In the genomic region with DNA sequence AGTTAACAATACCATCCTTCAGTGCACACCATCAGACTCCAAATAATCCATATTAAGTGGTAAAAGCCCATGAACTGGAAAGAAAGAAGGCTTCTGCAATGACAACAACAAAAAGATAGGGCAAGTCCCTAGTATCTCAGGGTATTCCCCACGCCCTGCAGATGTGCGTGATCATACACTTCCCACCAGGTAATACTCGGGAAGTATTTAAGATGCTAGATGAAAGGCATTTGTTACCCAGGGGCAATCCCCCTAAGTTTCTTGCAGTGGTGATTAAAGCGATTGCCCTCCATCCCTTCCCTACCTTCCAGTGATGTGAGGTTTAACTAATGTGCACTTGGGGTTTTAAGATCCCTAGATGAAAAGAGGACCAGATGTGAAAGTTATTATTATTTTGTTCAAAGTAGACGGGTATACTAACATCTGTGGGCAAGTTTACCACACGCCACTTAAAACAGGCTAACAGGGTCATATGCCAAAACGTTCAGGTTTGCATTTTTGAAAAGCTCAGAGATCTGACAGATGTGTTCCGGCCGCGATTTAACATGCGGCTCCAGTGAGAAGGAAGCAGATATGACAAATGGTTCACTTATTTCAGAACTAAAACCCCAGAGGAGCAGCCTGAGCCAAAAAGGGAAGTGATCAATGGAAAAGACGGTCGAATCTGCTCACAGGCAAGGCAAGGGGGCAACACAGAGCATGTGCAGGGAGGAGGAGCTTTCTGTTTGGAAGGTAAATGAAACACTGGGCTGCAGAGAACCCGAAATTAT, we compare ENCODE assay signal across 9 cellular contexts. TPM values are rescaled to one million over a fixed set of nuclear protein-coding genes. Genes with fewer than 3 reads are reported as not detected.
DNase-seq lines count a peak whose midpoint lies in the region; ATAC-seq, FAIRE-seq and TF ChIP-seq lines count a peak whose summit lies in the region.
"Had no signal": no experiment of that assay in that cellular context is flagged by ENCODE, and none has a peak within 500 bp of the region (broad histone marks: within the 10 kb centered on the region; RNA-seq: fewer than 3 reads in every experiment).

No MANE protein-coding gene starts in this region.

- intact Hi-C loops in mucosa of descending colon (cut with DNase I, micrococcal nuclease): no loop called here

- no peak overlapping the region for H3K4me3 ChIP-seq in mucosa of descending colon

- H3K9me3 ChIP-seq in mucosa of descending colon: no peaks in the 10 kb centered on the region

- no peaks in the 10 kb centered on the region for H3K36me3 ChIP-seq in mucosa of descending colon (ENCODE audit: low read depth)

- DNase-seq in activated gamma-delta T cell treated with anti-CD3 and anti-CD28 coated beads, Interleukin-2, amount 50 U/mL, for 16 hours (ENCODE audit: low read depth): peak; percentile 12
- DNase-seq in activated gamma-delta T cell treated with Interleukin-2 at 50 U/mL for 16 hours: no peak
- peak; percentile 65 for DNase-seq in activated CD4-positive, alpha-beta T cell treated with anti-CD3 and anti-CD28 coated beads, Interleukin-2, amount 10 ng/mL, durations not matched to agents 7 days and 5 days
- no peak for DNase-seq in mucosa of descending colon
- DNase-seq in ureter (ENCODE audit: low spot score): no peak
- DNase-seq in HTR-8/SVneo (ENCODE audit: insufficient read length, low spot score): no peak
- DNase-seq in A172 (ENCODE audit: low spot score): no peak

- H3K4me1 Mint-ChIP-seq in activated CD4-positive, alpha-beta T cell treated with anti-CD3 and anti-CD28 coated beads, Interleukin-2, amount 10 ng/mL, durations not matched to agents 7 days and 5 days: peaks cover 28% of the 10 kb centered on the region

- H3K9me3 Mint-ChIP-seq in activated CD4-positive, alpha-beta T cell treated with anti-CD3 and anti-CD28 coated beads, Interleukin-2, amount 10 ng/mL, durations not matched to agents 7 days and 5 days: peaks cover 3% of the 10 kb centered on the region
- H3K9me3 Mint-ChIP-seq: neural crest cell had no signal

- no peak for TF ChIP-seq CTCF in mucosa of descending colon (IDR thresholded peaks at IDR 0.05)

- H3K4me3 Mint-ChIP-seq in activated CD4-positive, alpha-beta T cell treated with anti-CD3 and anti-CD28 coated beads, Interleukin-2, amount 10 ng/mL, durations not matched to agents 7 days and 5 days: peak overlapping the region; percentile 53
- H3K4me3 Mint-ChIP-seq: neural crest cell had no signal

- no peak for FAIRE-seq in HTR-8/SVneo (lab: Jason Lieb, UNC)

- peak; percentile 98 for ATAC-seq in HG03354 (IDR thresholded peaks at IDR 0.05; ENCODE audit: poor library complexity, severe bottlenecking, unreplicated experiment)
- peak; percentile 24 for ATAC-seq in mucosa of descending colon

- POLR2A ChIA-PET in activated CD4-positive, alpha-beta T cell treated with anti-CD3 and anti-CD28 coated beads, Interleukin-2, amount 10 ng/mL, durations not matched to agents 7 days and 5 days (lab: Charles Lee): no interaction called here

- H3K4me1 ChIP-seq in mucosa of descending colon (ENCODE audit: low read depth): no peaks in the 10 kb centered on the region

- CTCF ChIA-PET in activated CD4-positive, alpha-beta T cell treated with anti-CD3 and anti-CD28 coated beads, Interleukin-2, amount 10 ng/mL, durations not matched to agents 7 days and 5 days (lab: Charles Lee): interaction anchor here (1.3 kb wide), 1 partner anchor 74 kb away, joined by 3 read pairs; no protein-coding TSS in a partner anchor

- H3K27ac Mint-ChIP-seq in activated CD4-positive, alpha-beta T cell treated with anti-CD3 and anti-CD28 coated beads, Interleukin-2, amount 10 ng/mL, durations not matched to agents 7 days and 5 days: peak overlapping the region; percentile 87

- H3K27me3 Mint-ChIP-seq in activated CD4-positive, alpha-beta T cell treated with anti-CD3 and anti-CD28 coated beads, Interleukin-2, amount 10 ng/mL, durations not matched to agents 7 days and 5 days: no peaks in the 10 kb centered on the region

- peaks cover 28% of the 10 kb centered on the region for H3K36me3 Mint-ChIP-seq in activated CD4-positive, alpha-beta T cell treated with anti-CD3 and anti-CD28 coated beads, Interleukin-2, amount 10 ng/mL, durations not matched to agents 7 days and 5 days (ENCODE audit: low read depth)

RNA-seq across cellular contexts. Expression of gene TIAM1, which starts 17.4 kb away (rescaled TPM):
- 10 to 100 TPM; 55.7 to 59.1 TPM for total RNA-seq in activated CD4-positive, alpha-beta T cell treated with anti-CD3 and anti-CD28 coated beads, Interleukin-2, amount 10 ng/mL, durations not matched to agents 7 days and 5 days
- total RNA-seq in mucosa of descending colon (10 to 100 TPM in 2 of 3 donors, 1 to 10 TPM in 1; 6.2 to 11.6 (median 10.4) TPM), ureter (94.2 TPM)
- total RNA-seq in A172 (2014; rRNA removed; shearing (Covaris generic)): 6.4 and 7.0 TPM in 2 replicates

Comparison
In these comparisons a context has a peak if more than half of its experiments do, and no peak if none do; other contexts are left out.
1. DNase-seq: peak in activated gamma-delta T cell treated with anti-CD3 and anti-CD28 coated beads, Interleukin-2, amount 50 U/mL, for 16 hours (single experiment) and activated CD4-positive, alpha-beta T cell treated with anti-CD3 and anti-CD28 coated beads, Interleukin-2, amount 10 ng/mL, durations not matched to agents 7 days and 5 days (single experiment); none in activated gamma-delta T cell treated with Interleukin-2 at 50 U/mL for 16 hours (single experiment), mucosa of descending colon (0 of 3), ureter (single experiment), HTR-8/SVneo (single experiment) and A172 (single experiment).